ENCODE assay signal across 21 cellular contexts in genomic region chr11:117835576-117835975, GRCh38. TPM values are rescaled to one million over a fixed set of nuclear protein-coding genes. Genes with fewer than 3 reads are reported as not detected.
A peak's percentile ranks its signal among the peaks of the same experiment; 100 is the strongest.
DNase-seq lines count a peak whose midpoint lies in the region; ATAC-seq and TF ChIP-seq lines count a peak whose summit lies in the region.
"Had no signal": no experiment of that assay in that cellular context is flagged by ENCODE, and none has a peak within 500 bp of the region (broad histone marks: within the 10 kb centered on the region; RNA-seq: fewer than 3 reads in every experiment).

No MANE protein-coding gene starts in this region.

- H3K4me3 ChIP-seq in DND-41 (ENCODE audit: low read depth in 1 of 2, low read length in 2 of 2) = no peak overlapping the region

- H3K9me3 ChIP-seq in DND-41 (ENCODE audit: insufficient read depth, low read length, severe bottlenecking) = no peaks in the 10 kb centered on the region

- peak; percentile 31 for DNase-seq in activated effector memory CD4-positive, alpha-beta T cell treated with anti-CD3 and anti-CD28 coated beads, Interleukin-2, amount 50 U/mL, for 16 hours
- no peak for DNase-seq in activated effector memory CD4-positive, alpha-beta T cell treated with Interleukin-2 at 50 U/mL for 16 hours
- DNase-seq in DND-41 = no peak
- peak; percentile 8 for DNase-seq in ecto neural progenitor cell (ENCODE audit: low spot score)
- no peak for DNase-seq in stimulated activated effector memory CD8-positive, alpha-beta T cell treated with anti-CD3 and anti-CD28 coated beads, Interleukin-12 subunit alpha, Interleukin-12 subunit beta, amount 100 ng/mL, for 72 hours (ENCODE audit: low spot score in 2 of 2)
- no peak for DNase-seq in endothelial cell (ENCODE audit: low spot score)
- no peak for DNase-seq in hepatic stellate cell (ENCODE audit: low spot score)
- DNase-seq: Calu3, Karpas-422, NCI-H1092, NCI-H1417 treated with DMSO at 0.1 percent for 48 hours, NCI-H187, NCI-H2081 treated with DMSO at 0.1 percent for 48 hours, NCI-H2171, NCI-H226, NCI-H510A, NCI-H69 had no signal

- no peak overlapping the region for H3K4me2 ChIP-seq in DND-41 (ENCODE audit: insufficient read depth, low read length)

- H3K9me3 Mint-ChIP-seq in stimulated activated effector memory CD8-positive, alpha-beta T cell treated with anti-CD3 and anti-CD28 coated beads, Interleukin-12 subunit alpha, Interleukin-12 subunit beta, amount 100 ng/mL, for 72 hours = no peaks in the 10 kb centered on the region
- H3K9me3 Mint-ChIP-seq in endothelial cell (ENCODE audit: unreplicated experiment) = no peaks in the 10 kb centered on the region

- peaks cover 43% of the 10 kb centered on the region for H3K4me1 Mint-ChIP-seq in stimulated activated effector memory CD8-positive, alpha-beta T cell treated with anti-CD3 and anti-CD28 coated beads, Interleukin-12 subunit alpha, Interleukin-12 subunit beta, amount 100 ng/mL, for 72 hours
- peaks cover 8% of the 10 kb centered on the region for H3K4me1 Mint-ChIP-seq in endothelial cell (ENCODE audit: unreplicated experiment)

- H4K20me1 ChIP-seq in DND-41 (ENCODE audit: insufficient read depth, low read length) = no peaks in the 10 kb centered on the region

- peaks cover 50% of the 10 kb centered on the region for H3K36me3 ChIP-seq in DND-41 (ENCODE audit: insufficient read depth, low read length)

- H3K9ac ChIP-seq in DND-41 (ENCODE audit: low read depth, low read length) = no peak overlapping the region

- peak overlapping the region; percentile 29 for H3K27ac Mint-ChIP-seq in stimulated activated effector memory CD8-positive, alpha-beta T cell treated with anti-CD3 and anti-CD28 coated beads, Interleukin-12 subunit alpha, Interleukin-12 subunit beta, amount 100 ng/mL, for 72 hours
- H3K27ac Mint-ChIP-seq in endothelial cell (ENCODE audit: unreplicated experiment) = no peak overlapping the region

- no peaks in the 10 kb centered on the region for H3K27me3 ChIP-seq in DND-41 (ENCODE audit: insufficient read depth, low read length, poor library complexity)

- peaks cover 3% of the 10 kb centered on the region for H3K27me3 Mint-ChIP-seq in endothelial cell (ENCODE audit: unreplicated experiment)

- H3K4me1 ChIP-seq in DND-41 (ENCODE audit: insufficient read depth, low read length) = peaks cover 61% of the 10 kb centered on the region

- no peak overlapping the region for H2AFZ ChIP-seq in DND-41 (ENCODE audit: low read depth, low read length)

- ATAC-seq in DND-41 (ENCODE audit: insufficient read depth, low read depth) (no peak), HG03135 (IDR thresholded peaks at IDR 0.05; ENCODE audit: unreplicated experiment) (no peak)
- ATAC-seq in stimulated activated effector memory CD8-positive, alpha-beta T cell treated with anti-CD3 and anti-CD28 coated beads, Interleukin-12 subunit alpha, Interleukin-12 subunit beta, amount 100 ng/mL, for 72 hours = no peak
- ATAC-seq: HepG2 had no signal

- no peak overlapping the region for H3K4me3 Mint-ChIP-seq in stimulated activated effector memory CD8-positive, alpha-beta T cell treated with anti-CD3 and anti-CD28 coated beads, Interleukin-12 subunit alpha, Interleukin-12 subunit beta, amount 100 ng/mL, for 72 hours
- no peak overlapping the region for H3K4me3 Mint-ChIP-seq in endothelial cell (ENCODE audit: unreplicated experiment)

- H3K27ac ChIP-seq in DND-41 (ENCODE audit: low read length) = 0 out of 2 replicates have a peak overlapping the region, but pooled peaks have one; percentile 30

- TF ChIP-seq CTCF in DND-41 (IDR thresholded peaks at IDR 0.05; ENCODE audit: borderline replicate concordance, extremely low read depth, low read length, poor library complexity, severe bottlenecking) (no peak), endothelial cell (IDR thresholded peaks at IDR 0.05; ENCODE audit: unreplicated experiment) (no peak)

- H3K79me2 ChIP-seq in DND-41 (ENCODE audit: insufficient read depth, low read length) = no peaks in the 10 kb centered on the region

- no peaks in the 10 kb centered on the region for H3K36me3 Mint-ChIP-seq in stimulated activated effector memory CD8-positive, alpha-beta T cell treated with anti-CD3 and anti-CD28 coated beads, Interleukin-12 subunit alpha, Interleukin-12 subunit beta, amount 100 ng/mL, for 72 hours
- H3K36me3 Mint-ChIP-seq in endothelial cell (ENCODE audit: low read depth, unreplicated experiment) = no peaks in the 10 kb centered on the region

RNA-seq across cellular contexts. Expression of gene FXYD2, which starts 11.0 kb away (rescaled TPM):
- total RNA-seq in endothelial cell (ENCODE audit: unreplicated experiment) = not detected
- total RNA-seq: A673, HT1080 had no signal

RNA-seq across cellular contexts. Expression of gene DSCAML1, which starts 38.6 kb away (rescaled TPM):
- 3.8 TPM for total RNA-seq in endothelial cell (ENCODE audit: unreplicated experiment)
- total RNA-seq: A673, HT1080 had no signal

RNA-seq across cellular contexts. Expression of gene FXYD6, which starts 40.9 kb away (rescaled TPM):
- 18.1 TPM for total RNA-seq in endothelial cell (ENCODE audit: unreplicated experiment)
- total RNA-seq: HepG2 had no signal

Comparison
In these comparisons a context has a peak if more than half of its experiments do, and no peak if none do; other contexts are left out.
1. DNase-seq: peak in activated effector memory CD4-positive, alpha-beta T cell treated with anti-CD3 and anti-CD28 coated beads, Interleukin-2, amount 50 U/mL, for 16 hours (single experiment) and ecto neural progenitor cell (single experiment); none in activated effector memory CD4-positive, alpha-beta T cell treated with Interleukin-2 at 50 U/mL for 16 hours (single experiment), DND-41 (single experiment), stimulated activated effector memory CD8-positive, alpha-beta T cell treated with anti-CD3 and anti-CD28 coated beads, Interleukin-12 subunit alpha, Interleukin-12 subunit beta, amount 100 ng/mL, for 72 hours (0 of 2), endothelial cell (single experiment) and hepatic stellate cell (single experiment).